ENCODE assay signal across 22 cellular contexts in the genomic region with DNA sequence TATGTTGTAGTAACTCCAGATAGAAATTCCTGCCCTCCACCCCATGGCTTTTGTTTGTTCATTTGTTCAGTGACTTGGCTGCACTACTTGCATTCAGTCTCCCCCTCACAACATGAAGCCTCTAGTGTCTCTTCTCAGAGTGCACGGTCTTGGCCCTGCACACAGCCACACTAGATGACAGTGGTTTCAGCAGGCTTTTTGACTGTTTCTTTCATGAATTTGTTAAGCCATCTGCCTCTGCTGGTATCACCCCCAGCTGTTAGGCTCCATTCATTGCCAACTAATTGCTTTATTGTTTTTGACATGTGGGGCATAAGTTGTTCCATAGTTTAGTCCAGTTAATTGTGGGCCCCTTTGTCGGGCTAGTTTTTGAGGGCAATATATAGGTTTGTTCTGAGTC. TPM values are rescaled to one million over a fixed set of nuclear protein-coding genes. Genes with fewer than 3 reads are reported as not detected.
DNase-seq lines count a peak whose midpoint lies in the region; ATAC-seq and TF ChIP-seq lines count a peak whose summit lies in the region.
"Had no signal": no experiment of that assay in that cellular context is flagged by ENCODE, and none has a peak within 500 bp of the region (broad histone marks: within the 10 kb centered on the region; RNA-seq: fewer than 3 reads in every experiment).

No MANE protein-coding gene starts in this region.

- no peak for ATAC-seq in activated CD8-positive, alpha-beta T cell treated with anti-CD3 and anti-CD28 coated beads, Interleukin-2, amount 10 ng/mL, durations not matched to agents 7 days and 5 days
- no peak for ATAC-seq in activated CD8-positive, alpha-beta T cell treated with anti-CD3 and anti-CD28 coated beads for 36 hours
- ATAC-seq in GM19397 (IDR thresholded peaks at IDR 0.05; ENCODE audit: unreplicated experiment), result no peak
- ATAC-seq: SK-N-SH treated with all-trans-retinoic acid at 6 μM for 48 hours had no signal

- no peaks in the 10 kb centered on the region for H3K9me3 Mint-ChIP-seq in activated CD8-positive, alpha-beta T cell treated with anti-CD3 and anti-CD28 coated beads, Interleukin-2, amount 10 ng/mL, durations not matched to agents 7 days and 5 days (ENCODE audit: insufficient read depth)
- H3K9me3 Mint-ChIP-seq in activated CD8-positive, alpha-beta T cell treated with anti-CD3 and anti-CD28 coated beads for 36 hours, result no peaks in the 10 kb centered on the region
- H3K9me3 Mint-ChIP-seq: CD4-positive, alpha-beta T cell had no signal

- CTCF ChIA-PET in activated CD8-positive, alpha-beta T cell treated with anti-CD3 and anti-CD28 coated beads, Interleukin-2, amount 10 ng/mL, durations not matched to agents 7 days and 5 days (lab: Charles Lee), result no interaction called here
- CTCF ChIA-PET in activated CD8-positive, alpha-beta T cell treated with anti-CD3 and anti-CD28 coated beads for 36 hours (lab: Charles Lee), result interaction anchor here (1.6 kb wide), 1 partner anchor 29 kb away, joined by 4 read pairs; no protein-coding TSS in a partner anchor

- DNase-seq in activated CD8-positive, alpha-beta T cell treated with anti-CD3 and anti-CD28 coated beads, Interleukin-2, amount 10 ng/mL, durations not matched to agents 7 days and 5 days, result peak; percentile 13
- no peak for DNase-seq in activated CD8-positive, alpha-beta T cell treated with anti-CD3 and anti-CD28 coated beads for 36 hours
- DNase-seq in globus pallidus (ENCODE audit: low spot score), result peak; percentile 50
- DNase-seq in pons (ENCODE audit: low spot score), result peak; percentile 48
- no peak for DNase-seq in foreskin fibroblast
- no peak for DNase-seq in NCI-H82 (lab: John Stamatoyannopoulos, UW)
- DNase-seq: 8988T; CD4-positive, alpha-beta T cell; GF-D8; HCEC 1CT; Kasumi-1; NCI-H1092 treated with DMSO at 0.1 percent for 48 hours; NCI-H1436; NCI-H1930; NCI-H446 treated with DMSO at 0.1 percent for 48 hours; NCI-H526; OCI-M1; Peyer's patch had no signal

- intact Hi-C loops in activated CD8-positive, alpha-beta T cell treated with anti-CD3 and anti-CD28 coated beads for 36 hours (cut with micrococcal nuclease), result no loop called here

- no peak overlapping the region for H3K4me3 ChIP-seq in foreskin fibroblast (ENCODE audit: low read depth in 1 of 2, low read length in 2 of 2)
- H3K4me3 ChIP-seq: BLaER1 treated with 17β-estradiol and CSF1 and Interleukin-3, amounts not matched to agents 10 nM and 100 nM; K562; Peyer's patch had no signal

- H3K4me1 Mint-ChIP-seq in activated CD8-positive, alpha-beta T cell treated with anti-CD3 and anti-CD28 coated beads, Interleukin-2, amount 10 ng/mL, durations not matched to agents 7 days and 5 days (ENCODE audit: low read depth), result peaks cover 7% of the 10 kb centered on the region
- H3K4me1 Mint-ChIP-seq in activated CD8-positive, alpha-beta T cell treated with anti-CD3 and anti-CD28 coated beads for 36 hours (ENCODE audit: low read depth), result peaks cover 6% of the 10 kb centered on the region

- POLR2A ChIA-PET in activated CD8-positive, alpha-beta T cell treated with anti-CD3 and anti-CD28 coated beads, Interleukin-2, amount 10 ng/mL, durations not matched to agents 7 days and 5 days (lab: Charles Lee), result interaction anchor here (2.1 kb wide), 1 partner anchor 9 kb away, joined by 6 read pairs; no protein-coding TSS in a partner anchor
- POLR2A ChIA-PET in activated CD8-positive, alpha-beta T cell treated with anti-CD3 and anti-CD28 coated beads for 36 hours (lab: Charles Lee), result interaction anchor here (0.7 kb wide), 1 partner anchor 285 kb away, joined by 3 read pairs; no protein-coding TSS in a partner anchor

- peaks cover 42% of the 10 kb centered on the region for H3K36me3 Mint-ChIP-seq in activated CD8-positive, alpha-beta T cell treated with anti-CD3 and anti-CD28 coated beads, Interleukin-2, amount 10 ng/mL, durations not matched to agents 7 days and 5 days (ENCODE audit: low read depth)
- peaks cover 11% of the 10 kb centered on the region for H3K36me3 Mint-ChIP-seq in activated CD8-positive, alpha-beta T cell treated with anti-CD3 and anti-CD28 coated beads for 36 hours (ENCODE audit: low read depth)

- no peak overlapping the region for H3K27ac Mint-ChIP-seq in activated CD8-positive, alpha-beta T cell treated with anti-CD3 and anti-CD28 coated beads, Interleukin-2, amount 10 ng/mL, durations not matched to agents 7 days and 5 days
- H3K27ac Mint-ChIP-seq in activated CD8-positive, alpha-beta T cell treated with anti-CD3 and anti-CD28 coated beads for 36 hours, result no peak overlapping the region
- H3K27ac Mint-ChIP-seq: CD4-positive, alpha-beta T cell had no signal

- no peak overlapping the region for H3K4me3 Mint-ChIP-seq in activated CD8-positive, alpha-beta T cell treated with anti-CD3 and anti-CD28 coated beads, Interleukin-2, amount 10 ng/mL, durations not matched to agents 7 days and 5 days
- no peak overlapping the region for H3K4me3 Mint-ChIP-seq in activated CD8-positive, alpha-beta T cell treated with anti-CD3 and anti-CD28 coated beads for 36 hours
- H3K4me3 Mint-ChIP-seq: CD4-positive, alpha-beta T cell had no signal

- no peak for TF ChIP-seq CTCF in activated CD8-positive, alpha-beta T cell treated with anti-CD3 and anti-CD28 coated beads for 36 hours (IDR thresholded peaks at IDR 0.05)
- TF ChIP-seq CTCF in foreskin fibroblast (IDR thresholded peaks at IDR 0.05; ENCODE audit: low read depth, low read length), result no peak

- H3K27me3 Mint-ChIP-seq in activated CD8-positive, alpha-beta T cell treated with anti-CD3 and anti-CD28 coated beads, Interleukin-2, amount 10 ng/mL, durations not matched to agents 7 days and 5 days (ENCODE audit: low read depth), result no peaks in the 10 kb centered on the region
- H3K27me3 Mint-ChIP-seq in activated CD8-positive, alpha-beta T cell treated with anti-CD3 and anti-CD28 coated beads for 36 hours, result no peaks in the 10 kb centered on the region
- H3K27me3 Mint-ChIP-seq: CD4-positive, alpha-beta T cell had no signal

RNA-seq across cellular contexts. Expression of a gene that starts 18.7 kb away (rescaled TPM):
- 100 to 1,000 TPM; 100 to 107 TPM for total RNA-seq in activated CD8-positive, alpha-beta T cell treated with anti-CD3 and anti-CD28 coated beads, Interleukin-2, amount 10 ng/mL, durations not matched to agents 7 days and 5 days
- total RNA-seq in activated CD8-positive, alpha-beta T cell treated with anti-CD3 and anti-CD28 coated beads for 36 hours, result 10 to 100 TPM; 53.0 to 56.3 TPM

RNA-seq across cellular contexts. Expression of a gene that starts 25.9 kb away (rescaled TPM):
- total RNA-seq in activated CD8-positive, alpha-beta T cell treated with anti-CD3 and anti-CD28 coated beads, Interleukin-2, amount 10 ng/mL, durations not matched to agents 7 days and 5 days, result 10 to 100 TPM; 68.6 to 72.5 TPM
- 10 to 100 TPM; 22.4 TPM for total RNA-seq in activated CD8-positive, alpha-beta T cell treated with anti-CD3 and anti-CD28 coated beads for 36 hours

RNA-seq across cellular contexts. Expression of a gene that starts 32.2 kb away (rescaled TPM):
- total RNA-seq in activated CD8-positive, alpha-beta T cell treated with anti-CD3 and anti-CD28 coated beads, Interleukin-2, amount 10 ng/mL, durations not matched to agents 7 days and 5 days, result 10 to 100 TPM; 12.9 to 13.3 TPM
- 1 to 10 TPM; 6.9 to 7.5 TPM for total RNA-seq in activated CD8-positive, alpha-beta T cell treated with anti-CD3 and anti-CD28 coated beads for 36 hours

RNA-seq across cellular contexts. Expression of a gene that starts 39.4 kb away (rescaled TPM):
- 100 to 1,000 TPM; 132 to 146 TPM for total RNA-seq in activated CD8-positive, alpha-beta T cell treated with anti-CD3 and anti-CD28 coated beads, Interleukin-2, amount 10 ng/mL, durations not matched to agents 7 days and 5 days
- 100 to 1,000 TPM; 218 to 221 TPM for total RNA-seq in activated CD8-positive, alpha-beta T cell treated with anti-CD3 and anti-CD28 coated beads for 36 hours

RNA-seq across cellular contexts. Expression of a gene that starts 42.2 kb away (rescaled TPM):
- total RNA-seq in activated CD8-positive, alpha-beta T cell treated with anti-CD3 and anti-CD28 coated beads, Interleukin-2, amount 10 ng/mL, durations not matched to agents 7 days and 5 days, result 10 to 100 TPM; 23.6 to 24.4 TPM
- total RNA-seq in activated CD8-positive, alpha-beta T cell treated with anti-CD3 and anti-CD28 coated beads for 36 hours, result 10 to 100 TPM; 23.4 to 24.3 TPM

Comparison
In these comparisons a context has a peak if more than half of its experiments do, and no peak if none do; other contexts are left out.
1. DNase-seq: peak in activated CD8-positive, alpha-beta T cell treated with anti-CD3 and anti-CD28 coated beads, Interleukin-2, amount 10 ng/mL, durations not matched to agents 7 days and 5 days (single experiment), globus pallidus (single experiment) and pons (single experiment); none in activated CD8-positive, alpha-beta T cell treated with anti-CD3 and anti-CD28 coated beads for 36 hours (single experiment), foreskin fibroblast (0 of 2) and NCI-H82 (single experiment).